ENCODE assay signal across 1 cellular context in the genomic region with DNA sequence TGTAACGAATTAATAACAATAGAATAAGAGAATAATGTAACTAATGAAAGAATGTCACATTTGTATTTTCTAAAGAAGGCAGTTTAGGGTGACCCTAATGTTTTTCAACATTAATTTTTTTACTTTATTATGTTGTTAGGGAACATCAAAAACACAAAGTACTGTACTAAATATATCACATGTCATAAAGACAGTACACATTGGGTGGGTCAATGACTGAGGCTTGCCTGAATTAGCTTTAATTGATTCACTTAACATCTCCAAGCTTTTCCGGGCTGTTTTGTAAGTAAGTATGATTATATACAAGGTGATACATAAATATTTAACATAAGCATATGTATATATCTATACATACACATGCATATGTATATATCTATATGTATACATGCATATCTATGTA.
A peak's percentile ranks its signal among the peaks of the same experiment; 100 is the strongest.
TF ChIP-seq lines count a peak whose summit lies in the region.

No MANE protein-coding gene starts in this region.

TF ChIP-seq in K562, 482 proteins besides CTCF, POLR2A, EP300 and RAD21:
- no peak for TF ChIP-seq FOXJ3 (CRISPR knock-in tag; IDR thresholded peaks at IDR 0.05)
- TF ChIP-seq, protein P1, sequence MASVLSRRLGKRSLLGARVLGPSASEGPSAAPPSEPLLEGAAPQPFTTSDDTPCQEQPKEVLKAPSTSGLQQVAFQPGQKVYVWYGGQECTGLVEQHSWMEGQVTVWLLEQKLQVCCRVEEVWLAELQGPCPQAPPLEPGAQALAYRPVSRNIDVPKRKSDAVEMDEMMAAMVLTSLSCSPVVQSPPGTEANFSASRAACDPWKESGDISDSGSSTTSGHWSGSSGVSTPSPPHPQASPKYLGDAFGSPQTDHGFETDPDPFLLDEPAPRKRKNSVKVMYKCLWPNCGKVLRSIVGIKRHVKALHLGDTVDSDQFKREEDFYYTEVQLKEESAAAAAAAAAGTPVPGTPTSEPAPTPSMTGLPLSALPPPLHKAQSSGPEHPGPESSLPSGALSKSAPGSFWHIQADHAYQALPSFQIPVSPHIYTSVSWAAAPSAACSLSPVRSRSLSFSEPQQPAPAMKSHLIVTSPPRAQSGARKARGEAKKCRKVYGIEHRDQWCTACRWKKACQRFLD (CRISPR knock-in tag; IDR thresholded peaks at IDR 0.05), result 0 out of 2 replicates have a peak, but pooled peaks have one; percentile 52
